Comparison of ENCODE assay signal across 1 cellular context in the genomic region with DNA sequence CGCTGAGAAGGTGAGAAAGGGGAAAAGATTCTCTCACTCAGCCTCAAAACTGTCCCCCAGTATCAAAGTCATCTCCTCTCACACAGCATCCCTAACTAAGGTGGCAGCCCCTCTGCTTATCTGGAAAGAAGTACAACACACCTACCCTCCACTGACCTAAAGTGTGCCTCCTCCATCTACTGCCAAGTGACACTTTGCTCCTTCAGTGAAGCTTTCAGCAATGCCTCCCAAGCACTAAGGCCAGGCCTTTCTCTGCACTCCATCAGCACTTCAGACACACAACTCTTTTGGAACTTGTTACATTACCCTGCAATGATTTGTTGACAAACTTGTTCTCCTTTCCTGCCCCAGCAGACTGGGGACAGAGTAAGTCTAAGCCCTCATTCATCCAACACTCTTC.
TF ChIP-seq lines count a peak whose summit lies in the region.

No MANE protein-coding gene starts in this region.

TF ChIP-seq in K562, 482 proteins besides CTCF, POLR2A, EP300 and RAD21:
- TF ChIP-seq, protein P1, sequence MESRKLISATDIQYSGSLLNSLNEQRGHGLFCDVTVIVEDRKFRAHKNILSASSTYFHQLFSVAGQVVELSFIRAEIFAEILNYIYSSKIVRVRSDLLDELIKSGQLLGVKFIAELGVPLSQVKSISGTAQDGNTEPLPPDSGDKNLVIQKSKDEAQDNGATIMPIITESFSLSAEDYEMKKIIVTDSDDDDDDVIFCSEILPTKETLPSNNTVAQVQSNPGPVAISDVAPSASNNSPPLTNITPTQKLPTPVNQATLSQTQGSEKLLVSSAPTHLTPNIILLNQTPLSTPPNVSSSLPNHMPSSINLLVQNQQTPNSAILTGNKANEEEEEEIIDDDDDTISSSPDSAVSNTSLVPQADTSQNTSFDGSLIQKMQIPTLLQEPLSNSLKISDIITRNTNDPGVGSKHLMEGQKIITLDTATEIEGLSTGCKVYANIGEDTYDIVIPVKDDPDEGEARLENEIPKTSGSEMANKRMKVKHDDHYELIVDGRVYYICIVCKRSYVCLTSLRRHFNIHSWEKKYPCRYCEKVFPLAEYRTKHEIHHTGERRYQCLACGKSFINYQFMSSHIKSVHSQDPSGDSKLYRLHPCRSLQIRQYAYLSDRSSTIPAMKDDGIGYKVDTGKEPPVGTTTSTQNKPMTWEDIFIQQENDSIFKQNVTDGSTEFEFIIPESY (CRISPR knock-in tag; IDR thresholded peaks at IDR 0.05): no peak
- TF ChIP-seq NR4A1 (CRISPR knock-in tag; IDR thresholded peaks at IDR 0.05) (no peak), NR4A1 (tag; IDR thresholded peaks at IDR 0.05) (no peak), DACH1 (IDR thresholded peaks at IDR 0.05; ENCODE audit: partially characterized antibody) (no peak), SRSF9 (IDR thresholded peaks at IDR 0.05; ENCODE audit: borderline replicate concordance, low read depth, low read length) (no peak), CEBPB (tag; IDR thresholded peaks at IDR 0.05) (no peak), ZNF445 (CRISPR knock-in tag; IDR thresholded peaks at IDR 0.05; ENCODE audit: low read depth) (no peak), ETS2 (tag; IDR thresholded peaks at IDR 0.05; ENCODE audit: borderline replicate concordance, poor library complexity, severe bottlenecking) (no peak)
TF ChIP-seq in K562: peak in this region for 0.
